In genomic region chr6:72205500-72205899, GRCh38 we compare ENCODE assay signal across 35 cellular contexts.
"Had no signal": no experiment of that assay in that cellular context is flagged by ENCODE, and none has a peak within 500 bp of the region (broad histone marks: within the 10 kb centered on the region; RNA-seq: fewer than 3 reads in every experiment).

No MANE protein-coding gene starts in this region.

- H3K36me3 ChIP-seq: adrenal gland, brain microvascular endothelial cell, breast epithelium had no signal

- H3K27ac Mint-ChIP-seq: activated B cell treated with CpG ODN at 0.5 μM for 24 hours; activated CD4-positive, alpha-beta memory T cell treated with anti-CD3 and anti-CD28 coated beads for 36 hours; activated CD4-positive, alpha-beta T cell treated with anti-CD3 and anti-CD28 coated beads, Interleukin-2, amount 10 ng/mL, durations not matched to agents 24 days and 14 days; activated CD8-positive, alpha-beta T cell treated with anti-CD3 and anti-CD28 coated beads for 36 hours; activated naive CD4-positive, alpha-beta T cell treated with anti-CD3 and anti-CD28 coated beads for 36 hours; activated naive CD4-positive, alpha-beta T cell treated with anti-CD3 and anti-CD28 coated beads, Interleukin-2, amount 50 U/mL, for 72 hours; activated naive CD8-positive, alpha-beta T cell treated with anti-CD3 and anti-CD28 coated beads for 36 hours; activated T-cell treated with anti-CD3 and anti-CD28 coated beads, Interleukin-2, amount 50 U/mL, for 72 hours; activated T-helper 1 cell treated with anti-CD3 and anti-CD28 coated beads, Interleukin-12 subunit alpha, Interleukin-12 subunit beta, Interleukin-2, Interleukin-4 antibody, amounts not matched to agents 30 ng/mL and 10 ng/mL and 1 ng/mL, durations not matched to agents 14 hours and 24 hours and 36 hours; activated T-helper 17 cell treated with anti-CD3 and anti-CD28 coated beads, Interleukin-2, amount 50 U/mL, for 72 hours; T-helper 1 cell treated with Interleukin-12 subunit alpha and Interleukin-12 subunit beta and Interleukin-4 antibody, amounts not matched to agents 30 μg/mL and 1 μg/mL, for 36 hours; T-helper 2 cell treated with Interferon-gamma antibody and Interleukin-4, amounts not matched to agents 5 μg/mL and 100 μg/mL, for 36 hours had no signal

- H3K36me3 Mint-ChIP-seq: activated CD4-positive, alpha-beta memory T cell treated with anti-CD3 and anti-CD28 coated beads for 36 hours; activated naive CD4-positive, alpha-beta T cell treated with anti-CD3 and anti-CD28 coated beads, Interleukin-2, amount 50 U/mL, for 72 hours; activated naive CD8-positive, alpha-beta T cell treated with anti-CD3 and anti-CD28 coated beads for 36 hours had no signal

- H3K9me3 ChIP-seq: adrenal gland, body of pancreas, breast epithelium had no signal

- H3K4me3 ChIP-seq: adrenal gland, body of pancreas, breast epithelium had no signal

- ATAC-seq: activated CD8-positive, alpha-beta T cell treated with anti-CD3 and anti-CD28 coated beads for 36 hours; activated naive CD4-positive, alpha-beta T cell treated with anti-CD3 and anti-CD28 coated beads, Interleukin-2, amount 50 U/mL, for 72 hours; activated T-cell treated with anti-CD3 and anti-CD28 coated beads, Interleukin-2, amount 50 U/mL, for 4 hours; activated T-cell treated with anti-CD3 and anti-CD28 coated beads, Interleukin-2, amount 50 U/mL, for 72 hours; activated T-helper 17 cell treated with anti-CD3 and anti-CD28 coated beads, Interleukin-2, amount 50 U/mL, for 72 hours; body of pancreas had no signal

- H3K27me3 ChIP-seq: adrenal gland, body of pancreas, brain microvascular endothelial cell, breast epithelium had no signal

- H3K27ac ChIP-seq: adrenal gland, body of pancreas, brain microvascular endothelial cell, breast epithelium, VCaP had no signal

- H3K4me3 Mint-ChIP-seq: activated B cell treated with CpG ODN at 0.5 μM for 24 hours; activated CD4-positive, alpha-beta memory T cell treated with anti-CD3 and anti-CD28 coated beads for 36 hours; activated CD4-positive, alpha-beta T cell treated with anti-CD3 and anti-CD28 coated beads, Interleukin-2, amount 10 ng/mL, durations not matched to agents 24 days and 14 days; activated CD8-positive, alpha-beta T cell treated with anti-CD3 and anti-CD28 coated beads for 36 hours; activated naive CD4-positive, alpha-beta T cell treated with anti-CD3 and anti-CD28 coated beads for 36 hours; activated naive CD8-positive, alpha-beta T cell treated with anti-CD3 and anti-CD28 coated beads for 36 hours; activated T-cell treated with anti-CD3 and anti-CD28 coated beads, Interleukin-2, amount 50 U/mL, for 4 hours; activated T-cell treated with anti-CD3 and anti-CD28 coated beads, Interleukin-2, amount 50 U/mL, for 72 hours; activated T-helper 1 cell treated with anti-CD3 and anti-CD28 coated beads, Interleukin-12 subunit alpha, Interleukin-12 subunit beta, Interleukin-2, Interleukin-4 antibody, amounts not matched to agents 30 ng/mL and 10 ng/mL and 1 ng/mL, durations not matched to agents 14 hours and 24 hours and 36 hours; activated T-helper 17 cell treated with anti-CD3 and anti-CD28 coated beads, Interleukin-2, amount 50 U/mL, for 72 hours; T-helper 1 cell treated with Interleukin-12 subunit alpha and Interleukin-12 subunit beta and Interleukin-4 antibody, amounts not matched to agents 30 μg/mL and 1 μg/mL, for 36 hours; T-helper 2 cell treated with Interferon-gamma antibody and Interleukin-4, amounts not matched to agents 5 μg/mL and 100 μg/mL, for 36 hours had no signal

- H3K4me1 ChIP-seq: adrenal gland, breast epithelium had no signal

- DNase-seq: activated B cell treated with CpG ODN at 0.5 μM for 24 hours; activated CD4-positive, alpha-beta memory T cell treated with anti-CD3 and anti-CD28 coated beads for 36 hours; activated CD4-positive, alpha-beta T cell treated with anti-CD3 and anti-CD28 coated beads for 4 hours; activated CD4-positive, alpha-beta T cell treated with anti-CD3 and anti-CD28 coated beads, Interleukin-2, amount 10 ng/mL, durations not matched to agents 24 days and 14 days; activated CD4-positive, alpha-beta T cell treated with anti-CD3 and anti-CD28 coated beads, Interleukin-2, amount 50 U/mL, for 1 hour; activated CD4-positive, alpha-beta T cell treated with anti-CD3 and anti-CD28 coated beads, Interleukin-2, amount 50 U/mL, for 4 hours; activated CD4-positive, CD25-positive, alpha-beta regulatory T cell treated with anti-CD3 and anti-CD28 coated beads, Interleukin-2, amount 50 U/mL, for 72 hours; activated CD8-positive, alpha-beta memory T cell treated with anti-CD3 and anti-CD28 coated beads, Interleukin-2, amount 50 U/mL, for 4 hours; activated CD8-positive, alpha-beta T cell treated with anti-CD3 and anti-CD28 coated beads for 36 hours; activated effector memory CD4-positive, alpha-beta T cell treated with anti-CD3 and anti-CD28 coated beads, Interleukin-2, amount 50 U/mL, for 16 hours; activated gamma-delta T cell treated with Interleukin-2 at 50 U/mL for 16 hours; activated naive CD4-positive, alpha-beta T cell; activated naive CD4-positive, alpha-beta T cell treated with anti-CD3 and anti-CD28 coated beads for 36 hours; activated naive CD4-positive, alpha-beta T cell treated with anti-CD3 and anti-CD28 coated beads, Interleukin-2, amount 50 U/mL, for 16 hours; activated naive CD8-positive, alpha-beta T cell treated with anti-CD3 and anti-CD28 coated beads for 36 hours; activated T-cell treated with anti-CD3 and anti-CD28 coated beads for 4 hours; activated T-cell treated with anti-CD3 and anti-CD28 coated beads, Interleukin-2, amount 50 U/mL, for 1 hour; activated T-cell treated with anti-CD3 and anti-CD28 coated beads, Interleukin-2, amount 50 U/mL, for 4 hours; activated T-cell treated with anti-CD3 and anti-CD28 coated beads, Interleukin-2, amount 50 U/mL, for 72 hours; adrenal gland; amniotic stem cell; aorta; body of pancreas; brain microvascular endothelial cell; central memory CD4-positive, alpha-beta T cell; T-helper 1 cell; T-helper 2 cell; T-helper 9 cell had no signal

- H3K4me1 Mint-ChIP-seq: activated B cell treated with CpG ODN at 0.5 μM for 24 hours; activated CD4-positive, alpha-beta T cell treated with anti-CD3 and anti-CD28 coated beads, Interleukin-2, amount 10 ng/mL, durations not matched to agents 24 days and 14 days; activated naive CD8-positive, alpha-beta T cell treated with anti-CD3 and anti-CD28 coated beads for 36 hours; activated T-helper 17 cell treated with anti-CD3 and anti-CD28 coated beads, Interleukin-2, amount 50 U/mL, for 72 hours had no signal

- H3K9me3 Mint-ChIP-seq: activated B cell treated with CpG ODN at 0.5 μM for 24 hours; activated CD4-positive, alpha-beta memory T cell treated with anti-CD3 and anti-CD28 coated beads for 36 hours; activated CD4-positive, alpha-beta T cell treated with anti-CD3 and anti-CD28 coated beads, Interleukin-2, amount 10 ng/mL, durations not matched to agents 24 days and 14 days; activated CD8-positive, alpha-beta T cell treated with anti-CD3 and anti-CD28 coated beads for 36 hours; activated naive CD4-positive, alpha-beta T cell treated with anti-CD3 and anti-CD28 coated beads for 36 hours; activated naive CD8-positive, alpha-beta T cell treated with anti-CD3 and anti-CD28 coated beads for 36 hours; activated T-cell treated with anti-CD3 and anti-CD28 coated beads, Interleukin-2, amount 50 U/mL, for 4 hours; activated T-helper 1 cell treated with anti-CD3 and anti-CD28 coated beads, Interleukin-12 subunit alpha, Interleukin-12 subunit beta, Interleukin-2, Interleukin-4 antibody, amounts not matched to agents 30 ng/mL and 10 ng/mL and 1 ng/mL, durations not matched to agents 14 hours and 24 hours and 36 hours; T-helper 1 cell treated with Interleukin-12 subunit alpha and Interleukin-12 subunit beta and Interleukin-4 antibody, amounts not matched to agents 30 μg/mL and 1 μg/mL, for 36 hours; T-helper 2 cell treated with Interferon-gamma antibody and Interleukin-4, amounts not matched to agents 5 μg/mL and 100 μg/mL, for 36 hours had no signal

- H3K27me3 Mint-ChIP-seq: activated CD4-positive, alpha-beta memory T cell treated with anti-CD3 and anti-CD28 coated beads for 36 hours; activated CD4-positive, alpha-beta T cell treated with anti-CD3 and anti-CD28 coated beads, Interleukin-2, amount 10 ng/mL, durations not matched to agents 24 days and 14 days; activated CD8-positive, alpha-beta T cell treated with anti-CD3 and anti-CD28 coated beads for 36 hours; activated naive CD8-positive, alpha-beta T cell treated with anti-CD3 and anti-CD28 coated beads for 36 hours; activated T-helper 17 cell treated with anti-CD3 and anti-CD28 coated beads, Interleukin-2, amount 50 U/mL, for 72 hours had no signal
